In the genomic region with DNA sequence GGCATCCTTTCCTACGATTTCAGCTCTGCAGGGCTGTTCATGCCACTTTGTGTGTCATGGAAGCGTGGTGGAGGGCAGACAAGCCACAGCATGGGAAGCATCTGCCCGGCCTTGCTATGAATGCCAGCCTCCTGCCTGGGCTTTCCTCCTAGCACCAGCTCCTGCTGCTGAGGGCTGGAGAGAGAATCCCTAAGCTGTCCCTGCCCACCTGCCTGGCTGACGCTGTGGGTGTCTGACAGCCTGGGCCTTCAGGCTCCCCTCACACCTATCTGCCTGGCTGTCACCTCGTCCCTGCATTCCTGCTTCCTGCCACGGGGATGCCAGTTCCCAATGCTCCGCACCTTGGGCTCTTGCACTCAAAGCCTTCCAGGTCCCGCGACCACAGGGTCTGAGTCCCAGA, we compare ENCODE assay signal across 1 cellular context.
TF ChIP-seq lines count a peak whose summit lies in the region.

No MANE protein-coding gene starts in this region.

TF ChIP-seq in H1, 55 proteins besides CTCF, POLR2A, EP300 and RAD21 (continued from another document):
- TF ChIP-seq CHD7 (IDR thresholded peaks at IDR 0.05; ENCODE audit: insufficient replicate concordance, low read length): no peak
- no peak for TF ChIP-seq SRF (IDR thresholded peaks at IDR 0.05; ENCODE audit: low read depth, low read length)
- no peak for TF ChIP-seq JUND (IDR thresholded peaks at IDR 0.05; ENCODE audit: low read length)
